Comparison of ENCODE assay signal across 8 cellular contexts in the genomic region with DNA sequence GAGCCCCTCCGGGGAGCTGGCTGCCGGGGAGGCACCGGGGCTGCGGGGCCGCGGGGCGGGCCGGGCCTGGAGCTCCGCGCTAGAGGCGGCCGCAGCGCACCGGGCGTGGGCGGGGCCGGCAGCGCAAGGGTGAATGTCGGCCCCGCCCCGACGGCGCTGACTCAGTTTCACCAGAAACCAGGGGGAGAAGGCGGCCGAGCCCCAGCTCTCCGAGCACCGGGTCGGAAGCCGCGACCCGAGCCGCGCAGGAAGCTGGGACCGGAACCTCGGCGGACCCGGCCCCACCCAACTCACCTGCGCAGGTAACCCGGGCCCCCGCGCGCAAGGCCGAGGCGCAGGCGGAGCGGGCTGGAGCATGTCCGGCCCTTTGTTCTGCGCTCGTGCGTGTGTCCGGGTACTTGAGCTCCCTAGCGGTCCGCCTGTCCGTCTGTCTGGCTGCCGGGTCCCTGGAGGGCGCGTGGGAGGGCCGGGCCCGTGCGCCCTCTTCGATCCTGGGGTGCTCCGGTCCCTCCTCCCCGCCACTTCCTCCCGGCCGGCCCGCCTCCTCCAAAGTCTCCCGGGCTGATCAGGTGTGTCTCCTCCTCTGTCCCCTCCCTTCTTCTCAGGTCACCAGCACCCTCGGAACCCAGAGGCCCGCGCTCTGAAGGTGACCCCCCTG. TPM values are rescaled to one million over a fixed set of nuclear protein-coding genes. Genes with fewer than 3 reads are reported as not detected.
A peak's percentile ranks its signal among the peaks of the same experiment; 100 is the strongest.
DNase-seq lines count a peak whose midpoint lies in the region; ATAC-seq lines count a peak whose summit lies in the region.

Gene SPINT1, plus strand, starts transcription at position 164 of the 658 bp plus-strand sequence. CDS start 507 bp downstream, outside the sequence.

- peaks cover 6% of the 10 kb centered on the region for H3K36me3 ChIP-seq in iPS-15b (ENCODE audit: control insufficient read depth, insufficient read depth, low read length)

- H3K27ac Mint-ChIP-seq in activated naive CD4-positive, alpha-beta T cell treated with anti-CD3 and anti-CD28 coated beads, Interleukin-2, amount 10 ng/mL, durations not matched to agents 7 days and 5 days = no peak within 1 kb of the TSS

- no peaks in the 10 kb centered on the region for H3K36me3 Mint-ChIP-seq in activated naive CD4-positive, alpha-beta T cell treated with anti-CD3 and anti-CD28 coated beads, Interleukin-2, amount 10 ng/mL, durations not matched to agents 7 days and 5 days

- peak; percentile 16 for DNase-seq in ELR (ENCODE audit: low read depth)
- peak; percentile 24 for DNase-seq in NOMO-1 treated with DMSO at 0.1 percent for 48 hours (lab: John Stamatoyannopoulos, UW; ENCODE audit: unreplicated experiment)
- peak; percentile 62 for DNase-seq in activated naive CD4-positive, alpha-beta T cell treated with anti-CD3 and anti-CD28 coated beads, Interleukin-2, amount 10 ng/mL, durations not matched to agents 7 days and 5 days
- peak; percentile 54 to 71 (median 57) for DNase-seq in stimulated activated CD4-positive, alpha-beta T cell treated with anti-CD3 and anti-CD28 coated beads, Interleukin-12 subunit alpha, Interleukin-12 subunit beta, amount 100 ng/mL, for 48 hours (ENCODE audit: low read depth in 2 of 3, low spot score in 1 of 3)
- no peak for DNase-seq in posterior vena cava (ENCODE audit: low spot score)

- peaks cover 35% of the 10 kb centered on the region for H3K4me1 Mint-ChIP-seq in activated naive CD4-positive, alpha-beta T cell treated with anti-CD3 and anti-CD28 coated beads, Interleukin-2, amount 10 ng/mL, durations not matched to agents 7 days and 5 days

- H3K4me3 Mint-ChIP-seq in activated naive CD4-positive, alpha-beta T cell treated with anti-CD3 and anti-CD28 coated beads, Interleukin-2, amount 10 ng/mL, durations not matched to agents 7 days and 5 days = peak within 1 kb of the TSS; percentile 79

- H3K9ac ChIP-seq in iPS-15b (ENCODE audit: low read depth, low read length) = peak within 1 kb of the TSS; percentile 76

- peaks cover 70% of the 10 kb centered on the region for H3K27me3 Mint-ChIP-seq in activated naive CD4-positive, alpha-beta T cell treated with anti-CD3 and anti-CD28 coated beads, Interleukin-2, amount 10 ng/mL, durations not matched to agents 7 days and 5 days

- peaks cover 5% of the 10 kb centered on the region for H3K27me3 ChIP-seq in iPS-15b (ENCODE audit: control insufficient read depth, insufficient read depth, low read length)

- CTCF ChIA-PET in activated naive CD4-positive, alpha-beta T cell treated with anti-CD3 and anti-CD28 coated beads, Interleukin-2, amount 10 ng/mL, durations not matched to agents 7 days and 5 days (lab: Charles Lee) = interaction anchor here (1.1 to 11.3 kb wide), 4 partner anchors 14 to 51 kb away, joined by 3 to 70 read pairs (median 4); partner anchors contain the start of gene VPS18

- no peaks in the 10 kb centered on the region for H3K9me3 ChIP-seq in iPS-15b (ENCODE audit: control insufficient read depth, insufficient read depth, low read length)

- peaks cover 24% of the 10 kb centered on the region for H3K4me1 ChIP-seq in iPS-15b (ENCODE audit: control insufficient read depth, insufficient read depth, low read length)

- ATAC-seq in HG03135 (IDR thresholded peaks at IDR 0.05; ENCODE audit: unreplicated experiment) (no peak), GM18498 (IDR thresholded peaks at IDR 0.05; ENCODE audit: unreplicated experiment) (no peak)

- intact Hi-C loops in posterior vena cava (cut with DNase I) = no loop called here

- H3K4me3 ChIP-seq in iPS-15b (ENCODE audit: low read depth, low read length) = peak within 1 kb of the TSS; percentile 97

- no peaks in the 10 kb centered on the region for H3K9me3 Mint-ChIP-seq in activated naive CD4-positive, alpha-beta T cell treated with anti-CD3 and anti-CD28 coated beads, Interleukin-2, amount 10 ng/mL, durations not matched to agents 7 days and 5 days

RNA-seq across cellular contexts. Expression of gene SPINT1, which starts in this region (rescaled TPM):
- 1 to 10 TPM; 1.7 to 3.2 TPM for total RNA-seq in posterior vena cava
